ENCODE assay signal across 12 cellular contexts in the genomic region with DNA sequence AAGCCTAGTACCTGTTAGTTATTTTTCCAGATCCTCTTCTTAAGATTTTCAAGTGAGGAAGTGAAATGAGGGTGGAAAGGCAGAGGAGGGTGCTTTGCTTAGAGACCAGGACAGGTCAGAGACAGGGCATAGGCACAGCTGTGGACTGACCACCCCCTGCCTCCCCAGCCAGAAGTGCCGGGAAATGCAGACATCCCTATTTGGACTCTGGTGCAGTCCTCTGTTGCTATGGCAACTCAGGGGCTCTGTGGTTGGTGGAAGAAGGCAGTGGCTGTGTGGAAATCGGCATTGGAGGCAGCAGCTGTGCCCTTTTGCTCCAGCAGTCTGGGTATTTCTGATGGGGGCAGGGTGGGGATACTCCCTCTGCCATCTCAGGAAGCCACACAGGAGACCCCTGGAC. TPM values are rescaled to one million over a fixed set of nuclear protein-coding genes. Genes with fewer than 3 reads are reported as not detected.
DNase-seq lines count a peak whose midpoint lies in the region; ATAC-seq and TF ChIP-seq lines count a peak whose summit lies in the region.
"Had no signal": no experiment of that assay in that cellular context is flagged by ENCODE, and none has a peak within 500 bp of the region (broad histone marks: within the 10 kb centered on the region; RNA-seq: fewer than 3 reads in every experiment).

No MANE protein-coding gene starts in this region.

- H3K9me3 ChIP-seq in gastroesophageal sphincter, result no peaks in the 10 kb centered on the region
- H3K9me3 ChIP-seq: A549, upper lobe of right lung had no signal

- no peak for TF ChIP-seq CTCF in gastroesophageal sphincter (IDR thresholded peaks at IDR 0.05)

- TF ChIP-seq EP300 in gastroesophageal sphincter (IDR thresholded peaks at IDR 0.05), result no peak

- H3K4me3 ChIP-seq in gastroesophageal sphincter, result no peak overlapping the region
- H3K4me3 ChIP-seq: A549, upper lobe of right lung had no signal

- no peaks in the 10 kb centered on the region for H3K27me3 ChIP-seq in gastroesophageal sphincter
- H3K27me3 ChIP-seq: upper lobe of right lung had no signal

- ATAC-seq in gastroesophageal sphincter (no peak), GM21825 (IDR thresholded peaks at IDR 0.05; ENCODE audit: unreplicated experiment) (no peak)
- ATAC-seq: foreskin keratinocyte, upper lobe of right lung had no signal

- TF ChIP-seq POLR2A in gastroesophageal sphincter (IDR thresholded peaks at IDR 0.05), result no peak

- H3K27ac ChIP-seq in temporal lobe (ENCODE audit: low read depth, low read length), result peak overlapping the region; percentile 38
- H3K27ac ChIP-seq in gastroesophageal sphincter, result no peak overlapping the region
- H3K27ac ChIP-seq: A549, foreskin keratinocyte, upper lobe of right lung had no signal

- peaks cover 0 to 15% (median 8%) of the 10 kb centered on the region in 3 donors for H3K4me1 ChIP-seq in gastroesophageal sphincter
- H3K4me1 ChIP-seq: A549, foreskin keratinocyte had no signal

- H3K36me3 ChIP-seq in gastroesophageal sphincter, result no peaks in the 10 kb centered on the region
- H3K36me3 ChIP-seq: upper lobe of right lung had no signal

- WGBS in gastroesophageal sphincter (ENCODE audit: low coverage in 1 of 2), 2 donors, result 75 to 100% methylated on average over 1 to 2 of the region's 2 CpGs

- DNase-seq in NCI-H146 (lab: John Stamatoyannopoulos, UW) (peak; percentile 38), NCI-H146 treated with DMSO at 0.1 percent for 48 hours (lab: John Stamatoyannopoulos, UW; ENCODE audit: unreplicated experiment) (no peak), SKM-1 (lab: John Stamatoyannopoulos, UW; ENCODE audit: unreplicated experiment) (peak; percentile 24), foreskin melanocyte (peak; percentile 5), GM03348 (ENCODE audit: low spot score) (no peak)
- DNase-seq: amniotic stem cell, foreskin keratinocyte, upper lobe of right lung had no signal

RNA-seq across cellular contexts. Expression of a gene that starts 43.3 kb away (rescaled TPM):
- total RNA-seq in temporal lobe, result 174 TPM
- total RNA-seq in gastroesophageal sphincter, result 10 to 100 TPM; 62.4 to 86.7 (median 81.6) TPM

RNA-seq across cellular contexts. Expression of a gene that starts 52.4 kb away (rescaled TPM):
- 16.0 TPM for total RNA-seq in temporal lobe
- total RNA-seq in gastroesophageal sphincter, result 10 to 100 TPM; 34.1 to 46.1 (median 36.3) TPM

Comparison
In these comparisons a context has a peak if more than half of its experiments do, and no peak if none do; other contexts are left out.
1. DNase-seq: peak in NCI-H146 (single experiment), SKM-1 (single experiment) and foreskin melanocyte (single experiment); none in NCI-H146 treated with DMSO at 0.1 percent for 48 hours (single experiment) and GM03348 (single experiment).